In genomic region chr20:20410678-20411077, GRCh38 we compare ENCODE assay signal across 1 cellular context.
TF ChIP-seq lines count a peak whose summit lies in the region.

No MANE protein-coding gene starts in this region.

TF ChIP-seq in K562, 482 proteins besides CTCF, POLR2A, EP300 and RAD21 (continued from another document and continues in another):
- TF ChIP-seq MGA (IDR thresholded peaks at IDR 0.05), result no peak
- peak; percentile 33; the same call in 1 of the 2 replicates for TF ChIP-seq HES1 (IDR thresholded peaks at IDR 0.05; ENCODE audit: low read depth)
- no peak for TF ChIP-seq ZFP36 (IDR thresholded peaks at IDR 0.05; ENCODE audit: low read depth, low read length, partially characterized antibody)
- peak; percentile 64 for TF ChIP-seq TAL1 (IDR thresholded peaks at IDR 0.05)
- TF ChIP-seq, protein P1, sequence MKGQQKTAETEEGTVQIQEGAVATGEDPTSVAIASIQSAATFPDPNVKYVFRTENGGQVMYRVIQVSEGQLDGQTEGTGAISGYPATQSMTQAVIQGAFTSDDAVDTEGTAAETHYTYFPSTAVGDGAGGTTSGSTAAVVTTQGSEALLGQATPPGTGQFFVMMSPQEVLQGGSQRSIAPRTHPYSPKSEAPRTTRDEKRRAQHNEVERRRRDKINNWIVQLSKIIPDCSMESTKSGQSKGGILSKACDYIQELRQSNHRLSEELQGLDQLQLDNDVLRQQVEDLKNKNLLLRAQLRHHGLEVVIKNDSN (CRISPR knock-in tag; IDR thresholded peaks at IDR 0.05), result no peak
- no peak for TF ChIP-seq CHD7 (IDR thresholded peaks at IDR 0.05; ENCODE audit: low read depth, low read length)
- peak; percentile 86 for TF ChIP-seq CBFA2T3 (IDR thresholded peaks at IDR 0.05)
- TF ChIP-seq, protein P2, sequence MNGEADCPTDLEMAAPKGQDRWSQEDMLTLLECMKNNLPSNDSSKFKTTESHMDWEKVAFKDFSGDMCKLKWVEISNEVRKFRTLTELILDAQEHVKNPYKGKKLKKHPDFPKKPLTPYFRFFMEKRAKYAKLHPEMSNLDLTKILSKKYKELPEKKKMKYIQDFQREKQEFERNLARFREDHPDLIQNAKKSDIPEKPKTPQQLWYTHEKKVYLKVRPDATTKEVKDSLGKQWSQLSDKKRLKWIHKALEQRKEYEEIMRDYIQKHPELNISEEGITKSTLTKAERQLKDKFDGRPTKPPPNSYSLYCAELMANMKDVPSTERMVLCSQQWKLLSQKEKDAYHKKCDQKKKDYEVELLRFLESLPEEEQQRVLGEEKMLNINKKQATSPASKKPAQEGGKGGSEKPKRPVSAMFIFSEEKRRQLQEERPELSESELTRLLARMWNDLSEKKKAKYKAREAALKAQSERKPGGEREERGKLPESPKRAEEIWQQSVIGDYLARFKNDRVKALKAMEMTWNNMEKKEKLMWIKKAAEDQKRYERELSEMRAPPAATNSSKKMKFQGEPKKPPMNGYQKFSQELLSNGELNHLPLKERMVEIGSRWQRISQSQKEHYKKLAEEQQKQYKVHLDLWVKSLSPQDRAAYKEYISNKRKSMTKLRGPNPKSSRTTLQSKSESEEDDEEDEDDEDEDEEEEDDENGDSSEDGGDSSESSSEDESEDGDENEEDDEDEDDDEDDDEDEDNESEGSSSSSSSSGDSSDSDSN (IDR thresholded peaks at IDR 0.05; ENCODE audit: borderline replicate concordance in 1 of 2, low read depth in 2 of 2, low read length in 2 of 2), result no peak
- TF ChIP-seq NFIC (IDR thresholded peaks at IDR 0.05), result peak; percentile 43
- TF ChIP-seq, protein P3, sequence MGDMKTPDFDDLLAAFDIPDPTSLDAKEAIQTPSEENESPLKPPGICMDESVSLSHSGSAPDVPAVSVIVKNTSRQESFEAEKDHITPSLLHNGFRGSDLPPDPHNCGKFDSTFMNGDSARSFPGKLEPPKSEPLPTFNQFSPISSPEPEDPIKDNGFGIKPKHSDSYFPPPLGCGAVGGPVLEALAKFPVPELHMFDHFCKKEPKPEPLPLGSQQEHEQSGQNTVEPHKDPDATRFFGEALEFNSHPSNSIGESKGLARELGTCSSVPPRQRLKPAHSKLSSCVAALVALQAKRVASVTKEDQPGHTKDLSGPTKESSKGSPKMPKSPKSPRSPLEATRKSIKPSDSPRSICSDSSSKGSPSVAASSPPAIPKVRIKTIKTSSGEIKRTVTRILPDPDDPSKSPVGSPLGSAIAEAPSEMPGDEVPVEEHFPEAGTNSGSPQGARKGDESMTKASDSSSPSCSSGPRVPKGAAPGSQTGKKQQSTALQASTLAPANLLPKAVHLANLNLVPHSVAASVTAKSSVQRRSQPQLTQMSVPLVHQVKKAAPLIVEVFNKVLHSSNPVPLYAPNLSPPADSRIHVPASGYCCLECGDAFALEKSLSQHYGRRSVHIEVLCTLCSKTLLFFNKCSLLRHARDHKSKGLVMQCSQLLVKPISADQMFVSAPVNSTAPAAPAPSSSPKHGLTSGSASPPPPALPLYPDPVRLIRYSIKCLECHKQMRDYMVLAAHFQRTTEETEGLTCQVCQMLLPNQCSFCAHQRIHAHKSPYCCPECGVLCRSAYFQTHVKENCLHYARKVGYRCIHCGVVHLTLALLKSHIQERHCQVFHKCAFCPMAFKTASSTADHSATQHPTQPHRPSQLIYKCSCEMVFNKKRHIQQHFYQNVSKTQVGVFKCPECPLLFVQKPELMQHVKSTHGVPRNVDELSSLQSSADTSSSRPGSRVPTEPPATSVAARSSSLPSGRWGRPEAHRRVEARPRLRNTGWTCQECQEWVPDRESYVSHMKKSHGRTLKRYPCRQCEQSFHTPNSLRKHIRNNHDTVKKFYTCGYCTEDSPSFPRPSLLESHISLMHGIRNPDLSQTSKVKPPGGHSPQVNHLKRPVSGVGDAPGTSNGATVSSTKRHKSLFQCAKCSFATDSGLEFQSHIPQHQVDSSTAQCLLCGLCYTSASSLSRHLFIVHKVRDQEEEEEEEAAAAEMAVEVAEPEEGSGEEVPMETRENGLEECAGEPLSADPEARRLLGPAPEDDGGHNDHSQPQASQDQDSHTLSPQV (IDR thresholded peaks at IDR 0.05), result no peak
- peak; percentile 74 for TF ChIP-seq CBFA2T2 (conservative IDR thresholded peaks at IDR 0.05)
